Comparison of ENCODE assay signal across 14 cellular contexts in genomic region chr5:125011014-125011413, GRCh38.
DNase-seq lines count a peak whose midpoint lies in the region; ATAC-seq, FAIRE-seq and TF ChIP-seq lines count a peak whose summit lies in the region.
"Had no signal": no experiment of that assay in that cellular context is flagged by ENCODE, and none has a peak within 500 bp of the region (broad histone marks: within the 10 kb centered on the region; RNA-seq: fewer than 3 reads in every experiment).

No MANE protein-coding gene starts in this region.

- in situ Hi-C loops in GM13976 (cut with MboI; ENCODE audit: low sequenced_read_pairs, unreplicated experiment): no loop called here

- ATAC-seq in HG03108 (IDR thresholded peaks at IDR 0.05; ENCODE audit: unreplicated experiment): peak; percentile 41
- ATAC-seq in activated CD4-positive, CD25-positive, alpha-beta regulatory T cell treated with anti-CD3 and anti-CD28 coated beads, Interleukin-2, amount 50 U/mL, for 24 hours: no peak

- no peak for TF ChIP-seq POLR2A in stomach (IDR thresholded peaks at IDR 0.05)

- H3K36me3 ChIP-seq in kidney (ENCODE audit: control insufficient read depth in 1 of 2, insufficient read depth in 2 of 2, low read length in 2 of 2) (no peaks in the 10 kb centered on the region), stomach (no peaks in the 10 kb centered on the region)

- TF ChIP-seq EP300 in stomach (IDR thresholded peaks at IDR 0.05): no peak

- TF ChIP-seq CTCF in GM13976 (IDR thresholded peaks at IDR 0.05; ENCODE audit: borderline replicate concordance, control extremely low read depth, extremely low read depth, insufficient read depth, missing control alignments) (no peak), GM20000 (IDR thresholded peaks at IDR 0.05; ENCODE audit: extremely low read depth, missing control alignments) (no peak), kidney (IDR thresholded peaks at IDR 0.05; ENCODE audit: borderline replicate concordance, extremely low read depth, insufficient read depth) (no peak), stomach (IDR thresholded peaks at IDR 0.05) (no peak)

- H3K4me3 ChIP-seq in kidney (ENCODE audit: low read length in 2 of 2) (peak overlapping the region; percentile 14 to 21), stomach (no peak overlapping the region)
- H3K4me3 ChIP-seq: SK-N-MC, skin epidermis had no signal

- WGBS in stomach, 5 donors: 68 to 78% (median 70%) methylated on average over 5 of the region's 5 CpGs

- H3K4me1 ChIP-seq in kidney (ENCODE audit: control insufficient read depth in 1 of 2, insufficient read depth in 1 of 2, low read depth in 1 of 2, low read length in 2 of 2): peaks cover 5 to 18% of the 10 kb centered on the region in 2 donors
- peaks cover 0 to 18% (median 12%) of the 10 kb centered on the region in 4 donors for H3K4me1 ChIP-seq in stomach

- DNase-seq in GM13976 (ENCODE audit: low spot score) (peak; percentile 17), GM20000 (ENCODE audit: low spot score) (peak; percentile 31), kidney (no peak), cardiac septum (ENCODE audit: low spot score) (no peak), COLO668 (lab: John Stamatoyannopoulos, UW; ENCODE audit: unreplicated experiment) (no peak), stomach (no peak)
- DNase-seq: activated CD4-positive, alpha-beta T cell treated with anti-CD3 and anti-CD28 coated beads, Interleukin-2, amount 50 U/mL, for 48 hours; amygdala; NCI-H345; stimulated activated CD8-positive, alpha-beta memory T cell treated with anti-CD3 and anti-CD28 coated beads, Interleukin-4, amount 100 ng/mL, for 48 hours had no signal

- FAIRE-seq in kidney (lab: Jason Lieb, UNC): no peak

- no peak overlapping the region for H3K9ac ChIP-seq in kidney (ENCODE audit: low read length in 2 of 2)

- no peak overlapping the region for H3K27ac ChIP-seq in kidney (ENCODE audit: low read depth in 2 of 2, low read length in 2 of 2)
- H3K27ac ChIP-seq in stomach: no peak overlapping the region
- H3K27ac ChIP-seq: SK-N-MC, skin epidermis had no signal

- intact Hi-C loops in kidney (cut with DNase I): no loop called here
- intact Hi-C loops in cardiac septum (cut with DNase I): no loop called here
- intact Hi-C loops in stomach (cut with DNase I; ENCODE audit: low total_unique reads): no loop called here

- no peaks in the 10 kb centered on the region for H3K27me3 ChIP-seq in stomach

- no peaks in the 10 kb centered on the region for H3K9me3 ChIP-seq in kidney (ENCODE audit: control insufficient read depth in 1 of 2, low read length in 2 of 2)
- H3K9me3 ChIP-seq in stomach: no peaks in the 10 kb centered on the region

Comparison
In these comparisons a context has a peak if more than half of its experiments do, and no peak if none do; other contexts are left out.
1. DNase-seq: peak in GM13976 (single experiment) and GM20000 (single experiment); none in kidney (single experiment), cardiac septum (single experiment), COLO668 (single experiment) and stomach (single experiment).
2. H3K4me3 ChIP-seq: peak in kidney (2 of 2); none in stomach (0 of 4).